1 cellular context compared by ENCODE assay signal in genomic region chr9:123268240-123268949, GRCh38.
TF ChIP-seq lines count a peak whose summit lies in the region.

TSS of gene STRBP (minus strand) at chr9:123268586. CDS start at chr9:123184134, 84,452 bp downstream.

TF ChIP-seq in HepG2, 621 proteins besides CTCF, POLR2A, EP300 and RAD21 (continued from another document and continues in another):
- TF ChIP-seq USF2 (IDR thresholded peaks at IDR 0.05; ENCODE audit: low read depth, low read length) (peak; percentile 64; the same call in 1 of the 2 replicates), USF2 (CRISPR knock-in tag; IDR thresholded peaks at IDR 0.05; ENCODE audit: borderline replicate concordance) (no peak; the same call in 1 of the 2 replicates), CENPT (CRISPR knock-in tag; IDR thresholded peaks at IDR 0.05; ENCODE audit: low read depth) (no peak), GATA4 (IDR thresholded peaks at IDR 0.05; ENCODE audit: borderline replicate concordance, low read depth) (no peak), CENPX (CRISPR knock-in tag; IDR thresholded peaks at IDR 0.05) (no peak), HOXA3 (CRISPR knock-in tag; IDR thresholded peaks at IDR 0.05) (no peak; the same call in none of the 2 replicates), SIX1 (CRISPR knock-in tag; IDR thresholded peaks at IDR 0.05; ENCODE audit: borderline replicate concordance) (no peak), RAD51 (IDR thresholded peaks at IDR 0.05; ENCODE audit: borderline replicate concordance) (no peak), ZNF276 (CRISPR knock-in tag; IDR thresholded peaks at IDR 0.05; ENCODE audit: low read depth) (no peak), ZBTB33 (CRISPR knock-in tag; IDR thresholded peaks at IDR 0.05) (no peak), DZIP1 (CRISPR knock-in tag; IDR thresholded peaks at IDR 0.05) (no peak), PAF1 (CRISPR knock-in tag; IDR thresholded peaks at IDR 0.05) (no peak), NCOA5 (CRISPR knock-in tag; IDR thresholded peaks at IDR 0.05) (no peak), GABPB1 (CRISPR knock-in tag; IDR thresholded peaks at IDR 0.05) (peak; percentile 48; the same call in 1 of the 2 replicates), ZHX2 (IDR thresholded peaks at IDR 0.05; ENCODE audit: low read depth) (no peak), ZHX2 (CRISPR knock-in tag; IDR thresholded peaks at IDR 0.05; ENCODE audit: borderline replicate concordance) (peak; percentile 46; the same call in 1 of the 2 replicates), ZHX1 (CRISPR knock-in tag; IDR thresholded peaks at IDR 0.05; ENCODE audit: low read depth) (no peak), MTA3 (CRISPR knock-in tag; IDR thresholded peaks at IDR 0.05) (no peak), ZFP82 (CRISPR knock-in tag; IDR thresholded peaks at IDR 0.05; ENCODE audit: borderline replicate concordance) (no peak; the same call in 1 of the 2 replicates), GTF2F1 (IDR thresholded peaks at IDR 0.05; ENCODE audit: low read length) (no peak), ZNF549 (CRISPR knock-in tag; IDR thresholded peaks at IDR 0.05) (no peak), DRAP1 (CRISPR knock-in tag; IDR thresholded peaks at IDR 0.05) (0 out of 2 replicates have a peak, but pooled peaks have one; percentile 12), HMGXB4 (CRISPR knock-in tag; IDR thresholded peaks at IDR 0.05; ENCODE audit: borderline replicate concordance in 1 of 2, low read depth in 1 of 2) (peak in 1 of 2 experiments; percentile 56; a peak in 1 of 4 replicates), GATAD1 (CRISPR knock-in tag; IDR thresholded peaks at IDR 0.05) (no peak), MATR3 (CRISPR knock-in tag; IDR thresholded peaks at IDR 0.05) (no peak), ZNF101 (CRISPR knock-in tag; IDR thresholded peaks at IDR 0.05; ENCODE audit: borderline replicate concordance, low read depth) (no peak), NFE2 (CRISPR knock-in tag; IDR thresholded peaks at IDR 0.05) (no peak), ZNF264 (CRISPR knock-in tag; IDR thresholded peaks at IDR 0.05) (no peak), SKIL (CRISPR knock-in tag; IDR thresholded peaks at IDR 0.05; ENCODE audit: borderline replicate concordance) (no peak), KLF12 (CRISPR knock-in tag; IDR thresholded peaks at IDR 0.05; ENCODE audit: borderline replicate concordance) (peak; percentile 75; the same call in 1 of the 2 replicates), CSRNP2 (CRISPR knock-in tag; conservative IDR thresholded peaks at IDR 0.05; ENCODE audit: low read depth) (no peak)
